1 cellular context compared by ENCODE assay signal in the genomic region with DNA sequence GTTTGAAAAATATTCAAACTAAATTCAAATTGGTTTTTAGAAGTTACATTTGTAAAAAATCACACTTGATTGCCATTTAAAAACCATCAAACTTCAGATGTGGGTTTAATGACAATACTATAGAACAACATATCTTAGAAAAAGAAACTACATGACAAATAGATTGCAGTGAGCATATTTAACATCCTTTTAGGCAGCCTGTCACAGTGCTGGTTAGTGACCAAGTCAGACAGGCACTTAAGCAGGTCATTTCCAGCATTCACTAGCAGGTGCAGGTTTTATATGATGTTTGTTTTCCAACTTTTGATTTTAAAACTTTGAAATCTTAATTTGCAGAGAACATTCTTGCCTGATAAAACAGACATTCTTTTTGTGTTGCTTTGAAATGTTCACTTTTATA.
TF ChIP-seq lines count a peak whose summit lies in the region.

No MANE protein-coding gene starts in this region.

TF ChIP-seq in HepG2, 621 proteins besides CTCF, POLR2A, EP300 and RAD21:
- TF ChIP-seq, protein P1, sequence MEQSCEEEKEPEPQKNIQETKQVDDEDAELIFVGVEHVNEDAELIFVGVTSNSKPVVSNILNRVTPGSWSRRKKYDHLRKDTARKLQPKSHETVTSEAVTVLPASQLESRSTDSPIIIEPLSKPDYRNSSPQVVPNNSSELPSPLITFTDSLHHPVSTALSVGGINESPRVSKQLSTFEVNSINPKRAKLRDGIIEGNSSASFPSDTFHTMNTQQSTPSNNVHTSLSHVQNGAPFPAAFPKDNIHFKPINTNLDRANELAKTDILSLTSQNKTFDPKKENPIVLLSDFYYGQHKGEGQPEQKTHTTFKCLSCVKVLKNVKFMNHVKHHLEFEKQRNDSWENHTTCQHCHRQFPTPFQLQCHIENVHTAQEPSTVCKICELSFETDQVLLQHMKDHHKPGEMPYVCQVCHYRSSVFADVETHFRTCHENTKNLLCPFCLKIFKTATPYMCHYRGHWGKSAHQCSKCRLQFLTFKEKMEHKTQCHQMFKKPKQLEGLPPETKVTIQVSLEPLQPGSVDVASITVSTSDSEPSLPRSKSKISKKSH (CRISPR knock-in tag; IDR thresholded peaks at IDR 0.05; ENCODE audit: borderline replicate concordance): no peak
- TF ChIP-seq FOXK1 (CRISPR knock-in tag; IDR thresholded peaks at IDR 0.05; ENCODE audit: borderline replicate concordance, low read depth) (no peak), ZNF781 (CRISPR knock-in tag; IDR thresholded peaks at IDR 0.05; ENCODE audit: borderline replicate concordance, not compliant biosample characterization) (no peak), HNF4G (IDR thresholded peaks at IDR 0.05; ENCODE audit: borderline replicate concordance, low read depth, low read length) (no peak), HNF4G (CRISPR knock-in tag; IDR thresholded peaks at IDR 0.05; ENCODE audit: borderline replicate concordance, low read depth) (no peak), KLF9 (CRISPR knock-in tag; IDR thresholded peaks at IDR 0.05; ENCODE audit: low read depth) (no peak), ZNF773 (CRISPR knock-in tag; IDR thresholded peaks at IDR 0.05; ENCODE audit: borderline replicate concordance) (no peak)
